1 cellular context compared by ENCODE assay signal in genomic region chr15:89192136-89192535, GRCh38.
TF ChIP-seq lines count a peak whose summit lies in the region.

No MANE protein-coding gene starts in this region.

TF ChIP-seq in SK-N-SH, 30 proteins besides CTCF, POLR2A, EP300 and RAD21 (continued from another document):
- no peak for TF ChIP-seq EZH2phosphoT487 (IDR thresholded peaks at IDR 0.05; ENCODE audit: borderline replicate concordance, low read depth)
